ENCODE assay signal across 9 cellular contexts in genomic region chr13:101916108-101916757, GRCh38.
DNase-seq lines count a peak whose midpoint lies in the region; ATAC-seq, FAIRE-seq and TF ChIP-seq lines count a peak whose summit lies in the region.
"Had no signal": no experiment of that assay in that cellular context is flagged by ENCODE, and none has a peak within 500 bp of the region (broad histone marks: within the 10 kb centered on the region; RNA-seq: fewer than 3 reads in every experiment).

No MANE protein-coding gene starts in this region.

- H3K79me2 ChIP-seq in HepG2 (ENCODE audit: insufficient read depth, low read length): no peaks in the 10 kb centered on the region

- no peak for TF ChIP-seq POLR2A in HepG2 (IDR thresholded peaks at IDR 0.05; ENCODE audit: insufficient read depth in 1 of 2, low read depth in 2 of 2, low read length in 2 of 2)
- TF ChIP-seq POLR2A in prostate gland (IDR thresholded peaks at IDR 0.05): no peak

- POLR2A ChIA-PET in HepG2 (lab: Yijun Ruan, JAX): no interaction called here

- ATAC-seq in HepG2 (peak; percentile 87), GM21619 (IDR thresholded peaks at IDR 0.05; ENCODE audit: unreplicated experiment) (no peak)

- DNase-seq in AG08396 (ENCODE audit: low spot score) (peak; percentile 53), HT1080 (ENCODE audit: low read depth) (peak; percentile 35), coronary artery (ENCODE audit: low spot score) (no peak), HepG2 (ENCODE audit: low spot score) (no peak), prostate gland (ENCODE audit: low spot score) (no peak), activated gamma-delta T cell treated with Interleukin-2 at 50 U/mL for 16 hours (no peak)
- no peak for DNase-seq in activated CD8-positive, alpha-beta memory T cell treated with anti-CD3 and anti-CD28 coated beads, Interleukin-2, amount 50 U/mL, for 48 hours
- DNase-seq: RPMI8226 had no signal

- in situ Hi-C loops in HepG2 (cut with HindIII; ENCODE audit: extremely low pct_ligation_motif_present, low pct_unique_long_range_greater_than_20kb): no loop called here

- intact Hi-C loops in HepG2 (cut with micrococcal nuclease; ENCODE audit: unreplicated experiment) (loop anchor here (5.0 kb wide), 1 partner anchor 404 kb away; no protein-coding TSS in a partner anchor), prostate gland (cut with DNase I) (no loop called here)

- CTCF ChIA-PET in HepG2 (lab: Yijun Ruan, JAX; ENCODE audit: low intra/inter-chr PET ratio, low total read pairs): no interaction called here

- H2AFZ ChIP-seq in HepG2 (ENCODE audit: low read length): no peak overlapping the region

- no peak for FAIRE-seq in HepG2 (lab: Jason Lieb, UNC)

- peaks cover 0 to 27% of the 10 kb centered on the region in 2 experiments; a peak in 4 of 5 replicates for H3K27me3 ChIP-seq in HepG2 (ENCODE audit: control insufficient read depth in 1 of 2, insufficient read depth in 2 of 2, low read length in 2 of 2)
- peaks cover 22% of the 10 kb centered on the region for H3K27me3 ChIP-seq in prostate gland (replicated peaks; ENCODE audit: insufficient read depth)

- WGBS in HepG2 (ENCODE audit: low lambda C conversion rate): 19% methylated on average over 18 of the region's 61 CpGs
- 3% methylated on average over 44 of the region's 61 CpGs for WGBS in prostate gland

- H3K9me3 ChIP-seq in HepG2 (ENCODE audit: low read length) (no peaks in the 10 kb centered on the region), prostate gland (no peaks in the 10 kb centered on the region)

- peak overlapping the region; percentile 72 for H3K4me3 ChIP-seq in coronary artery
- H3K4me3 ChIP-seq in HepG2 (replicated peaks in 1 of 3; ENCODE audit: insufficient read depth in 1 of 3, low read depth in 2 of 3, low read length in 3 of 3): no peak overlapping the region
- H3K4me3 ChIP-seq in prostate gland: no peak overlapping the region

- TF ChIP-seq RAD21 in HepG2 (CRISPR knock-in tag; IDR thresholded peaks at IDR 0.05): no peak

- H3K9ac ChIP-seq in HepG2 (ENCODE audit: insufficient read depth, low read depth, low read length): no peak overlapping the region

- TF ChIP-seq CTCF in coronary artery (IDR thresholded peaks at IDR 0.05) (no peak), HepG2 (CRISPR knock-in tag; IDR thresholded peaks at IDR 0.05) (peak; percentile 25), prostate gland (IDR thresholded peaks at IDR 0.05) (no peak)

- H3K27ac ChIP-seq in coronary artery: no peak overlapping the region
- H3K27ac ChIP-seq in HepG2 (ENCODE audit: extremely low read length, insufficient read depth, low read length): no peak overlapping the region
- H3K27ac ChIP-seq in prostate gland: no peak overlapping the region

- no peak for TF ChIP-seq EP300 in HepG2 (IDR thresholded peaks at IDR 0.05; ENCODE audit: low read depth in 2 of 2, low read length in 2 of 2)
- TF ChIP-seq EP300 in HepG2 (CRISPR knock-in tag; IDR thresholded peaks at IDR 0.05; ENCODE audit: borderline replicate concordance): no peak

- no TSS peak for BruUV-seq in HepG2 (replicated peaks; lab: Mats Ljungman, UMichigan)

- H3K4me2 ChIP-seq in HepG2 (ENCODE audit: low read depth, low read length): no peak overlapping the region

- H4K20me1 ChIP-seq in HepG2 (ENCODE audit: insufficient read depth, low read length): no peaks in the 10 kb centered on the region

- no peaks in the 10 kb centered on the region for H3K36me3 ChIP-seq in HepG2 (replicated peaks in 1 of 2; ENCODE audit: control insufficient read depth in 1 of 2, insufficient read depth in 2 of 2, low read length in 2 of 2)
- H3K36me3 ChIP-seq in prostate gland: no peaks in the 10 kb centered on the region

- no peaks in the 10 kb centered on the region for H3K4me1 ChIP-seq in HepG2 (ENCODE audit: insufficient read depth, low read length)
- no peaks in the 10 kb centered on the region for H3K4me1 ChIP-seq in prostate gland (replicated peaks)

TF ChIP-seq in HepG2, 621 proteins besides CTCF, POLR2A, EP300 and RAD21 (continues in another document):
- no peak for TF ChIP-seq ZNF609 (CRISPR knock-in tag; IDR thresholded peaks at IDR 0.05; ENCODE audit: borderline replicate concordance)
- TF ChIP-seq THAP8 (CRISPR knock-in tag; IDR thresholded peaks at IDR 0.05; ENCODE audit: borderline replicate concordance): no peak
- peak; percentile 19; the same call in 1 of the 2 replicates for TF ChIP-seq STAG1 (CRISPR knock-in tag; IDR thresholded peaks at IDR 0.05)
- TF ChIP-seq MLXIP (CRISPR knock-in tag; IDR thresholded peaks at IDR 0.05; ENCODE audit: borderline replicate concordance): no peak
- no peak for TF ChIP-seq NFIB (CRISPR knock-in tag; IDR thresholded peaks at IDR 0.05; ENCODE audit: borderline replicate concordance)
- TF ChIP-seq FOXP4 (CRISPR knock-in tag; IDR thresholded peaks at IDR 0.05): no peak
- no peak for TF ChIP-seq ZFP82 (CRISPR knock-in tag; IDR thresholded peaks at IDR 0.05; ENCODE audit: borderline replicate concordance)
- peak; percentile 73 for TF ChIP-seq HNRNPLL (IDR thresholded peaks at IDR 0.05; ENCODE audit: low read depth, low read length, poor library complexity, severe bottlenecking)

Comparison
In these comparisons a context has a peak if more than half of its experiments do, and no peak if none do; other contexts are left out.
1. DNase-seq: peak in AG08396 (single experiment) and HT1080 (single experiment); none in coronary artery (single experiment), HepG2 (single experiment), activated CD8-positive, alpha-beta memory T cell treated with anti-CD3 and anti-CD28 coated beads, Interleukin-2, amount 50 U/mL, for 48 hours (single experiment), prostate gland (single experiment) and activated gamma-delta T cell treated with Interleukin-2 at 50 U/mL for 16 hours (single experiment).